ENCODE assay signal across 8 cellular contexts in genomic region chr2:192196451-192197194, GRCh38. TPM values are rescaled to one million over a fixed set of nuclear protein-coding genes. Genes with fewer than 3 reads are reported as not detected.
DNase-seq lines count a peak whose midpoint lies in the region; ATAC-seq and TF ChIP-seq lines count a peak whose summit lies in the region.

No MANE protein-coding gene starts in this region.

- DNase-seq in AG08396 (ENCODE audit: low spot score): peak; percentile 3
- DNase-seq in HCT116 (ENCODE audit: low read depth, low spot score): no peak
- no peak for DNase-seq in astrocyte of the cerebellum (ENCODE audit: low read depth)
- DNase-seq in islet precursor cell: no peak
- DNase-seq in COR-L47 (lab: John Stamatoyannopoulos, UW): no peak
- no peak for DNase-seq in occipital lobe (lab: John Stamatoyannopoulos, UW)
- no peak for DNase-seq in thyroid gland

- in situ Hi-C loops in astrocyte of the cerebellum (cut with HindIII; ENCODE audit: low sequenced_read_pairs): no loop called here

- H2AFZ ChIP-seq in HCT116 (ENCODE audit: low read depth, low read length, poor library complexity, severe bottlenecking): no peak overlapping the region

- no peaks in the 10 kb centered on the region for H3K4me1 ChIP-seq in HCT116 (ENCODE audit: control insufficient read depth in 1 of 2, insufficient read depth in 2 of 2, low read length in 2 of 2)
- H3K4me1 ChIP-seq in muscle layer of duodenum (ENCODE audit: control insufficient read depth in 1 of 2, insufficient read depth in 2 of 2, low read length in 2 of 2): peaks cover 6 to 26% of the 10 kb centered on the region in 2 donors
- H3K4me1 ChIP-seq in thyroid gland: peaks cover 18 to 29% of the 10 kb centered on the region in 2 donors

- TF ChIP-seq CTCF in HCT116 (IDR thresholded peaks at IDR 0.05 in 2 of 3, conservative IDR thresholded peaks at IDR 0.05 in 1 of 3; ENCODE audit: borderline replicate concordance in 1 of 3, insufficient read depth in 1 of 3, low read depth in 2 of 3, low read length in 2 of 3) (no peak), astrocyte of the cerebellum (IDR thresholded peaks at IDR 0.05; ENCODE audit: low read depth, low read length, missing control alignments) (no peak), thyroid gland (IDR thresholded peaks at IDR 0.05) (no peak)

- 15 to 17% methylated on average over 14 of the region's 14 CpGs for WGBS in thyroid gland, 2 donors

- peak overlapping the region; percentile 43 to 48; a peak in 3 of 4 replicates for H3K4me3 ChIP-seq in HCT116 (replicated peaks in 1 of 2; ENCODE audit: low read depth in 1 of 2, low read length in 2 of 2)
- peak overlapping the region; percentile 83 for H3K4me3 ChIP-seq in astrocyte of the cerebellum (ENCODE audit: low read depth, low read length)
- H3K4me3 ChIP-seq in muscle layer of duodenum (ENCODE audit: low read depth in 1 of 2, low read length in 2 of 2): peak overlapping the region; percentile 69 to 76
- H3K4me3 ChIP-seq in thyroid gland (replicated peaks in 1 of 3): no peak overlapping the region

- H3K9me3 ChIP-seq in HCT116 (ENCODE audit: control insufficient read depth in 1 of 2, insufficient read depth in 1 of 2, low read depth in 1 of 2, low read length in 2 of 2) (no peaks in the 10 kb centered on the region), muscle layer of duodenum (ENCODE audit: control insufficient read depth in 1 of 2, low read length in 2 of 2) (no peaks in the 10 kb centered on the region), thyroid gland (no peaks in the 10 kb centered on the region)

- H3K27ac ChIP-seq in HCT116 (ENCODE audit: low read depth, low read length) (no peak overlapping the region), muscle layer of duodenum (ENCODE audit: low read length) (no peak overlapping the region), thyroid gland (no peak overlapping the region)

- H3K27me3 ChIP-seq in HCT116 (ENCODE audit: insufficient read depth, low read length) (no peaks in the 10 kb centered on the region), muscle layer of duodenum (ENCODE audit: low read depth, low read length) (peaks cover 64% of the 10 kb centered on the region), thyroid gland (peaks cover 45% of the 10 kb centered on the region)

- RAD21 ChIA-PET in HCT116 (lab: Charles Lee; ENCODE audit: low non-redundant PET in 1 of 2, low total read pairs in 2 of 2, uncharacterized antibody in 2 of 2, unreplicated experiment in 2 of 2): no interaction called here

- H3K36me3 ChIP-seq in HCT116 (ENCODE audit: control insufficient read depth in 1 of 2, insufficient read depth in 2 of 2, low read length in 2 of 2): no peaks in the 10 kb centered on the region
- H3K36me3 ChIP-seq in muscle layer of duodenum (ENCODE audit: control insufficient read depth in 1 of 2, insufficient read depth in 2 of 2, low read length in 2 of 2): no peaks in the 10 kb centered on the region
- no peaks in the 10 kb centered on the region for H3K36me3 ChIP-seq in thyroid gland

- no peak for TF ChIP-seq RAD21 in HCT116 (IDR thresholded peaks at IDR 0.05; ENCODE audit: low read depth)

- no peak for ATAC-seq in HCT116

- no peaks in the 10 kb centered on the region for H3K9me2 ChIP-seq in HCT116 (ENCODE audit: insufficient read depth)

- no peak for TF ChIP-seq POLR2A in HCT116 (IDR thresholded peaks at IDR 0.05; ENCODE audit: borderline replicate concordance, extremely low read depth, insufficient read depth, insufficient read length)
- no peak for TF ChIP-seq POLR2A in thyroid gland (IDR thresholded peaks at IDR 0.05)

- POLR2A ChIA-PET in HCT116 (lab: Charles Lee): no interaction called here

- no peaks in the 10 kb centered on the region for H3K79me2 ChIP-seq in HCT116 (ENCODE audit: insufficient read depth, low read length)

- H3K9ac ChIP-seq in HCT116 (ENCODE audit: low read length): no peak overlapping the region

- H3K4me2 ChIP-seq in HCT116 (ENCODE audit: low read length): peak overlapping the region; percentile 65

- BruUV-seq in HCT116 (replicated peaks; lab: Mats Ljungman, UMichigan): no TSS peak

- CTCF ChIA-PET in HCT116 (lab: Charles Lee): interaction anchor here (0.9 kb wide), 1 partner anchor 326 kb away, joined by 3 read pairs; no protein-coding TSS in a partner anchor

- H4K20me1 ChIP-seq in HCT116 (ENCODE audit: insufficient read depth): no peaks in the 10 kb centered on the region

- intact Hi-C loops in HCT116 (cut with micrococcal nuclease) (no loop called here), thyroid gland (cut with DNase I) (no loop called here)

TF ChIP-seq in HCT116, 20 proteins besides CTCF, POLR2A, EP300 and RAD21:
- no peak for TF ChIP-seq ZNF274 (IDR thresholded peaks at IDR 0.05; ENCODE audit: low read depth, low read length)
- TF ChIP-seq EGR1 (IDR thresholded peaks at IDR 0.05; ENCODE audit: low read depth): no peak
- TF ChIP-seq POLR2AphosphoS5 (IDR thresholded peaks at IDR 0.05; ENCODE audit: low read depth, low read length): no peak
- TF ChIP-seq TCF7L2 (IDR thresholded peaks at IDR 0.05; ENCODE audit: borderline replicate concordance, extremely low read depth, insufficient read depth, insufficient read length): no peak
- TF ChIP-seq JUND (IDR thresholded peaks at IDR 0.05): no peak
- no peak for TF ChIP-seq EZH2 (IDR thresholded peaks at IDR 0.05)
- no peak for TF ChIP-seq ZBTB33 (IDR thresholded peaks at IDR 0.05; ENCODE audit: extremely low read depth, insufficient replicate concordance, low read length)
- no peak for TF ChIP-seq CEBPB (IDR thresholded peaks at IDR 0.05; ENCODE audit: low read depth)
- TF ChIP-seq YY1 (IDR thresholded peaks at IDR 0.05; ENCODE audit: extremely low read depth, insufficient replicate concordance, low read depth, low read length): no peak
- TF ChIP-seq SRF (IDR thresholded peaks at IDR 0.05; ENCODE audit: low read depth): no peak
- no peak for TF ChIP-seq SP1 (IDR thresholded peaks at IDR 0.05; ENCODE audit: low read depth)
- no peak for TF ChIP-seq ZFX (IDR thresholded peaks at IDR 0.05)
- no peak for TF ChIP-seq EZH2phosphoT487 (IDR thresholded peaks at IDR 0.05; ENCODE audit: borderline replicate concordance)
- TF ChIP-seq MAX (IDR thresholded peaks at IDR 0.05): no peak

RNA-seq across cellular contexts. Expression of gene TMEFF2, which starts 1.9 kb away (rescaled TPM):
- total RNA-seq in HCT116 (2021; ENCODE audit: unreplicated experiment) (not detected), occipital lobe (50.4 TPM), thyroid gland (under 1 TPM in 1 of 4 donors, not detected in 3; 0.11 TPM)
- not detected in 2 replicates for polyA plus RNA-seq in HCT116 (2012)

Comparison
In these comparisons a context has a peak if more than half of its experiments do, and no peak if none do; other contexts are left out.
1. H3K4me3 ChIP-seq: peak in HCT116 (2 of 2), astrocyte of the cerebellum (single experiment) and muscle layer of duodenum (2 of 2); none in thyroid gland (0 of 3).
2. RNA of gene TMEFF2, which starts 1.9 kb away (total RNA-seq): 50.4 TPM in occipital lobe (single experiment); 0.11 TPM in thyroid gland and not detected in HCT116 (single experiment); every median in the first group is over 10 times any median in the second.